ENCODE assay signal across 14 cellular contexts in genomic region chr17:5667871-5668270, GRCh38.
A peak's percentile ranks its signal among the peaks of the same experiment; 100 is the strongest.
DNase-seq lines count a peak whose midpoint lies in the region; ATAC-seq and TF ChIP-seq lines count a peak whose summit lies in the region.
"Had no signal": no experiment of that assay in that cellular context is flagged by ENCODE, and none has a peak within 500 bp of the region (broad histone marks: within the 10 kb centered on the region; RNA-seq: fewer than 3 reads in every experiment).

No MANE protein-coding gene starts in this region.

- peak; percentile 13 for DNase-seq in activated CD4-positive, alpha-beta T cell treated with anti-CD3 and anti-CD28 coated beads for 36 hours
- no peak for DNase-seq in activated CD4-positive, alpha-beta T cell treated with anti-CD3 and anti-CD28 coated beads for 1 hour
- DNase-seq in LNCaP clone FGC (ENCODE audit: low read depth) (no peak), WTC11 (ENCODE audit: low spot score) (peak; percentile 19), progenitor cell of endocrine pancreas (ENCODE audit: low spot score, unreplicated experiment) (no peak), foreskin melanocyte (no peak)
- DNase-seq in effector memory CD8-positive, alpha-beta T cell, result no peak
- DNase-seq in activated CD8-positive, alpha-beta memory T cell treated with anti-CD3 and anti-CD28 coated beads, Interleukin-2, amount 50 U/mL, for 4 hours, result no peak
- DNase-seq: activated T-cell treated with anti-CD3 and anti-CD28 coated beads, Interleukin-2, amount 50 U/mL, for 24 hours; AML-193; GDM1; HCEC 1CT; NCI-H1694 treated with DMSO at 0.1 percent for 48 hours had no signal

- TF ChIP-seq CTCF in LNCaP clone FGC (IDR thresholded peaks at IDR 0.05; ENCODE audit: control insufficient read depth, extremely low read depth, insufficient read depth), result 0 out of 2 replicates have a peak, but pooled peaks have one; percentile 4
- no peak for TF ChIP-seq CTCF in WTC11 (IDR thresholded peaks at IDR 0.05)
- TF ChIP-seq CTCF in progenitor cell of endocrine pancreas (IDR thresholded peaks at IDR 0.05; ENCODE audit: unreplicated experiment), result peak; percentile 19

- peaks cover 9% of the 10 kb centered on the region for H3K27me3 Mint-ChIP-seq in activated CD4-positive, alpha-beta T cell treated with anti-CD3 and anti-CD28 coated beads for 36 hours
- H3K27me3 Mint-ChIP-seq in WTC11 (ENCODE audit: low read depth) (no peaks in the 10 kb centered on the region), progenitor cell of endocrine pancreas (peaks cover 26% of the 10 kb centered on the region)
- H3K27me3 Mint-ChIP-seq in effector memory CD8-positive, alpha-beta T cell, result peaks cover 55 to 92% of the 10 kb centered on the region in 2 donors

- no peak overlapping the region for H3K4me3 Mint-ChIP-seq in activated CD4-positive, alpha-beta T cell treated with anti-CD3 and anti-CD28 coated beads for 36 hours
- H3K4me3 Mint-ChIP-seq in WTC11, result no peak overlapping the region
- H3K4me3 Mint-ChIP-seq in progenitor cell of endocrine pancreas (ENCODE audit: low read depth), result no peak overlapping the region
- H3K4me3 Mint-ChIP-seq in effector memory CD8-positive, alpha-beta T cell, result no peak overlapping the region
- H3K4me3 Mint-ChIP-seq: activated T-cell treated with anti-CD3 and anti-CD28 coated beads, Interleukin-2, amount 50 U/mL, for 24 hours had no signal

- H3K9me3 Mint-ChIP-seq in activated CD4-positive, alpha-beta T cell treated with anti-CD3 and anti-CD28 coated beads for 36 hours (ENCODE audit: low read depth), result no peaks in the 10 kb centered on the region
- H3K9me3 Mint-ChIP-seq in WTC11 (peaks cover 6% of the 10 kb centered on the region; the same call in 1 of the 2 replicates), progenitor cell of endocrine pancreas (ENCODE audit: low read depth) (no peaks in the 10 kb centered on the region)
- no peaks in the 10 kb centered on the region for H3K9me3 Mint-ChIP-seq in effector memory CD8-positive, alpha-beta T cell
- H3K9me3 Mint-ChIP-seq: activated T-cell treated with anti-CD3 and anti-CD28 coated beads, Interleukin-2, amount 50 U/mL, for 24 hours had no signal

- CTCF ChIA-PET in activated CD4-positive, alpha-beta T cell treated with anti-CD3 and anti-CD28 coated beads for 36 hours (lab: Charles Lee), result interaction anchor here (0.7 kb wide), 1 partner anchor 241 kb away, joined by 3 read pairs; no protein-coding TSS in a partner anchor
- CTCF ChIA-PET in WTC11 (lab: Charles Lee), result interaction anchor here (0.6 to 1.9 kb wide), 13 partner anchors 8 to 768 kb away, joined by 3 to 18 read pairs (median 4); partner anchors contain the start of gene AIPL1

- H3K4me1 Mint-ChIP-seq in activated CD4-positive, alpha-beta T cell treated with anti-CD3 and anti-CD28 coated beads for 36 hours, result no peaks in the 10 kb centered on the region
- H3K4me1 Mint-ChIP-seq in WTC11 (peaks cover 4% of the 10 kb centered on the region), progenitor cell of endocrine pancreas (ENCODE audit: low read depth) (no peaks in the 10 kb centered on the region)
- H3K4me1 Mint-ChIP-seq in effector memory CD8-positive, alpha-beta T cell (ENCODE audit: low read depth in 2 of 2), result no peaks in the 10 kb centered on the region

- no peak overlapping the region for H3K4me3 ChIP-seq in LNCaP clone FGC (ENCODE audit: low read depth, low read length)
- H3K4me3 ChIP-seq: thoracic aorta had no signal

- POLR2A ChIA-PET in activated CD4-positive, alpha-beta T cell treated with anti-CD3 and anti-CD28 coated beads for 36 hours (lab: Charles Lee), result no interaction called here
- POLR2A ChIA-PET in WTC11 (lab: Charles Lee), result no interaction called here

- intact Hi-C loops in activated CD4-positive, alpha-beta T cell treated with anti-CD3 and anti-CD28 coated beads for 36 hours (cut with DNase I, micrococcal nuclease), result no loop called here

- no peaks in the 10 kb centered on the region for H3K36me3 Mint-ChIP-seq in activated CD4-positive, alpha-beta T cell treated with anti-CD3 and anti-CD28 coated beads for 36 hours (ENCODE audit: low read depth)
- H3K36me3 Mint-ChIP-seq in WTC11, result no peaks in the 10 kb centered on the region
- no peaks in the 10 kb centered on the region for H3K36me3 Mint-ChIP-seq in progenitor cell of endocrine pancreas (ENCODE audit: insufficient read depth)
- H3K36me3 Mint-ChIP-seq in effector memory CD8-positive, alpha-beta T cell (ENCODE audit: insufficient read depth), result no peaks in the 10 kb centered on the region

- H3K27ac Mint-ChIP-seq in activated CD4-positive, alpha-beta T cell treated with anti-CD3 and anti-CD28 coated beads for 36 hours, result no peak overlapping the region
- H3K27ac Mint-ChIP-seq in WTC11 (no peak overlapping the region), progenitor cell of endocrine pancreas (no peak overlapping the region)
- H3K27ac Mint-ChIP-seq in effector memory CD8-positive, alpha-beta T cell, result no peak overlapping the region
- H3K27ac Mint-ChIP-seq: activated T-cell treated with anti-CD3 and anti-CD28 coated beads, Interleukin-2, amount 50 U/mL, for 24 hours had no signal

- ATAC-seq in activated CD4-positive, alpha-beta T cell treated with anti-CD3 and anti-CD28 coated beads for 36 hours, result no peak
- ATAC-seq in WTC11, result peak; percentile 71
- no peak for ATAC-seq in effector memory CD8-positive, alpha-beta T cell (replicated peaks)

TF ChIP-seq in WTC11, 78 proteins besides CTCF, POLR2A, EP300 and RAD21:
- TF ChIP-seq AR (CRISPR knock-in tag; IDR thresholded peaks at IDR 0.05) (no peak), ZNF396 (CRISPR knock-in tag; IDR thresholded peaks at IDR 0.05; ENCODE audit: borderline replicate concordance) (no peak), JAZF1 (CRISPR knock-in tag; IDR thresholded peaks at IDR 0.05) (no peak), E2F1 (CRISPR knock-in tag; IDR thresholded peaks at IDR 0.05) (no peak), FOXP1 (CRISPR knock-in tag; IDR thresholded peaks at IDR 0.05; ENCODE audit: borderline replicate concordance) (no peak)

Comparison
In these comparisons a context has a peak if more than half of its experiments do, and no peak if none do; other contexts are left out.
1. DNase-seq: peak in activated CD4-positive, alpha-beta T cell treated with anti-CD3 and anti-CD28 coated beads for 36 hours (single experiment) and WTC11 (single experiment); none in activated CD4-positive, alpha-beta T cell treated with anti-CD3 and anti-CD28 coated beads for 1 hour (single experiment), LNCaP clone FGC (single experiment), progenitor cell of endocrine pancreas (single experiment), effector memory CD8-positive, alpha-beta T cell (0 of 3), foreskin melanocyte (single experiment) and activated CD8-positive, alpha-beta memory T cell treated with anti-CD3 and anti-CD28 coated beads, Interleukin-2, amount 50 U/mL, for 4 hours (single experiment).